Comparison of ENCODE assay signal across 1 cellular context in the genomic region with DNA sequence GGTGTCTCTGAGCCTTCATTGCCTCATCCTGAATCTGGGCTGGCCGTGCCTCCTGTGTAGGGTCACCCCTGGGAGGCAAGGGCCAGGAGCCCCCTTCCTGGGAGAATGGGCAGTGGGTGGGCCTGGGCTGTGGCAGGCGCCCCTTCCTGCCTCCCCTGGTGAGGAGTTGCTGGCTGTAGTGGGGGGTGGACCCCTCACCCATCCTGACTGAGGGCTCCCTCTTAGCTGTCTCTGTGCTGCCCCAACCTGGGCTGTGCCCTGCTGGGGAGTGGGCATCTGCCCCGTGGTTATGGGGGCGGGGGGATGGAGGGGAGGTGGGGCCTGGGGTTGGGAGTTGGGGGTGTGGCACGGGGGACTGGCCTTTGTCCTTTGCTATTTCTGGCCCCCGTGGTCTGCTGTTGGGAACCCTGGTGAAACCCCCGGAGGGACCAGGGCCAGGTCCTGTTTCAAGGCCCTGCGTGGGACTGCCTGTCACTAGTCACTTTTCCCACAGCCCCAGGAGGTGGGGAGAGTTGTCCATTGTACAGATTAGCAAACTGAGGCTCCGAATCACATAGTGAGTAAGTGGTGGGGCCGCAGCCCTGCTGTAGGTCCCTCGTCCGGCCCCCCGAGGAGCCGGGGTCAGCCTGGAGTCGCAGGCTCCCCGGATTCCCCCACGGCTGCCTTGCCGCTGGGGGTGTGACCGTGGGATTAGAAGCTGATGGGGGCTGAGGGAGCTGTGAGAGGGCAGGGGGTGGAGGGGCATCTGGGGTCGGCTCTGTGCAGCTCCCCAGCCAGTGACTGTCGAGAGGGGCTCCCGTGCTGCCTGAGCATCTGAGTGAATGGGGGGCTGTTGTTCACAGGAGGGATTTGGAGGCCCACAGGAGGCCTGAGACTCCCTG.
TF ChIP-seq lines count a peak whose summit lies in the region.

No MANE protein-coding gene starts in this region.

TF ChIP-seq in endothelial cell of umbilical vein, 7 proteins besides CTCF, POLR2A, EP300 and RAD21:
- TF ChIP-seq FOS (IDR thresholded peaks at IDR 0.05; ENCODE audit: borderline replicate concordance, insufficient read depth, low read length): no peak
- TF ChIP-seq GATA2 (IDR thresholded peaks at IDR 0.05; ENCODE audit: insufficient read depth, insufficient read length, low read depth, low read length): no peak
- no peak for TF ChIP-seq EZH2 (IDR thresholded peaks at IDR 0.05; ENCODE audit: borderline replicate concordance, low read depth, low read length, severe bottlenecking)
- no peak for TF ChIP-seq MYC (IDR thresholded peaks at IDR 0.05; ENCODE audit: low read depth, low read length)
